In the genomic region with DNA sequence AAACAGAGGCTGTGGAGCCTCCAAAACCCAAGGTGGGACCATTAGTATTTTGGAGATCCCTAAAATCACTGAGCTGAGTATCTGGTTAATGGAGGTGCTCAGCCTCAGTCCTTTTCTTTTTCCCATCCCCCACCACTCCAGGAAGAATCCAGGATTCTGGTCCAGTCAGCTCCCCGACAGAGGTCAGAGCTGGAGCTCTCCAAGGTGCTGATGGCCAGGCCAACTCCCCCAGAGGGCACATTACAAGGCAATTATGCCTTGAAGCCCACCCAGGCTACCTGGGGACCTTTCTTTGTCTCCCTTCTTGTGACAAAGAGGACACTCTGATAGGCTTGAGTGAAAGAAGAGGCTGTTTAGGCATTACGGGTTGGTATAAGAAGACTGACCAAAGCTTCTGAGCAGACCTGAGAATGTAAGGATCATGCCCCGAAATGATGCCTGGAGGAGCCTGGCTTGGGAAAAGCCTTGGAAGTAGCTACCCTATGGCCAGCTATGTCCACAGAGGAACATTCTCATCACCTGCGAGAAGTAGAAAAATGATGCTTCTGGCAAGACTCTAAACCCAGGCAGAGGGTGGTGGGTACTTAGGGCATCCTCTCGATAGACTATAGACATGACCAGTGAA, we compare ENCODE assay signal across 19 cellular contexts.
DNase-seq lines count a peak whose midpoint lies in the region; ATAC-seq, FAIRE-seq and TF ChIP-seq lines count a peak whose summit lies in the region.
"Had no signal": no experiment of that assay in that cellular context is flagged by ENCODE, and none has a peak within 500 bp of the region (broad histone marks: within the 10 kb centered on the region; RNA-seq: fewer than 3 reads in every experiment).

No MANE protein-coding gene starts in this region.

- no peak overlapping the region for H3K4me3 Mint-ChIP-seq in stimulated activated naive CD8-positive, alpha-beta T cell treated with anti-CD3 and anti-CD28 coated beads, Interleukin-15, amount 100 ng/mL, for 72 hours
- H3K4me3 Mint-ChIP-seq: naive B cell; stimulated activated memory B cell treated with anti-CD40 and anti-IgM and Interleukin-4, amounts not matched to agents 10 μg/mL and 1 μg/mL and 100 μg/mL, for 72 hours; T-cell had no signal

- no peak for TF ChIP-seq CTCF in foreskin keratinocyte (conservative IDR thresholded peaks at IDR 0.05)

- no peaks in the 10 kb centered on the region for H3K4me1 Mint-ChIP-seq in stimulated activated naive CD8-positive, alpha-beta T cell treated with anti-CD3 and anti-CD28 coated beads, Interleukin-15, amount 100 ng/mL, for 72 hours
- H3K4me1 Mint-ChIP-seq: naive B cell; stimulated activated memory B cell treated with anti-CD40 and anti-IgM and Interleukin-4, amounts not matched to agents 10 μg/mL and 1 μg/mL and 100 μg/mL, for 72 hours; T-cell had no signal

- H3K9me3 Mint-ChIP-seq in stimulated activated naive CD8-positive, alpha-beta T cell treated with anti-CD3 and anti-CD28 coated beads, Interleukin-15, amount 100 ng/mL, for 72 hours = peaks cover 12 to 23% of the 10 kb centered on the region in 2 donors

- H3K27ac Mint-ChIP-seq in stimulated activated naive CD8-positive, alpha-beta T cell treated with anti-CD3 and anti-CD28 coated beads, Interleukin-15, amount 100 ng/mL, for 72 hours = no peak overlapping the region
- H3K27ac Mint-ChIP-seq: activated T-helper 2 cell treated with anti-CD3 and anti-CD28 coated beads, Interferon-gamma antibody, Interleukin-2, Interleukin-4, amounts not matched to agents 10 μg/mL and 5 μg/mL and 100 μg/mL, durations not matched to agents 14 hours and 24 hours and 36 hours; naive B cell; stimulated activated memory B cell treated with anti-CD40 and anti-IgM and Interleukin-4, amounts not matched to agents 10 μg/mL and 1 μg/mL and 100 μg/mL, for 72 hours; T-cell had no signal

- ATAC-seq in stimulated activated naive CD8-positive, alpha-beta T cell treated with anti-CD3 and anti-CD28 coated beads, Interleukin-15, Interleukin-2, amounts not matched to agents 100 U/mL and 50 U/mL, for 24 hours = no peak
- no peak for ATAC-seq in stimulated activated naive CD8-positive, alpha-beta T cell treated with anti-CD3 and anti-CD28 coated beads, Interleukin-15, amount 100 ng/mL, for 72 hours
- ATAC-seq in foreskin keratinocyte = peak; percentile 33
- no peak for ATAC-seq in HG02840 (IDR thresholded peaks at IDR 0.05; ENCODE audit: low FRiP score, unreplicated experiment)
- no peak for ATAC-seq in HG03045 (IDR thresholded peaks at IDR 0.05; ENCODE audit: unreplicated experiment)
- ATAC-seq: gastroesophageal sphincter; stimulated activated memory B cell treated with anti-CD40 and anti-IgM and Interleukin-4, amounts not matched to agents 10 μg/mL and 1 μg/mL and 100 μg/mL, for 72 hours; T-cell had no signal

- no peak for FAIRE-seq in urothelium cell line (lab: Jason Lieb, UNC)

- H3K27me3 ChIP-seq in foreskin keratinocyte = no peaks in the 10 kb centered on the region
- H3K27me3 ChIP-seq: right atrium auricular region had no signal

- DNase-seq in stimulated activated naive CD8-positive, alpha-beta T cell treated with anti-CD3 and anti-CD28 coated beads, Interleukin-15, Interleukin-2, amounts not matched to agents 100 U/mL and 50 U/mL, for 24 hours = peak; percentile 7
- no peak for DNase-seq in stimulated activated naive CD8-positive, alpha-beta T cell treated with anti-CD3 and anti-CD28 coated beads, Interleukin-15, amount 100 ng/mL, for 72 hours
- no peak for DNase-seq in foreskin keratinocyte
- DNase-seq in urothelium cell line (ENCODE audit: low spot score) = peak; percentile 61
- no peak for DNase-seq in NCI-H345 treated with DMSO at 0.1 percent for 48 hours (lab: John Stamatoyannopoulos, UW; ENCODE audit: unreplicated experiment)
- DNase-seq: activated CD4-positive, alpha-beta T cell treated with anti-CD3 and anti-CD28 coated beads for 48 hours; effector CD8-positive, alpha-beta T cell; kidney glomerular epithelial cell; naive B cell; NCI-H2107; stimulated activated CD4-positive, alpha-beta T cell treated with anti-CD3 and anti-CD28 coated beads, Interleukin-4, amount 100 ng/mL, for 4 hours; T-cell had no signal

- no peak overlapping the region for H3K27ac ChIP-seq in foreskin keratinocyte
- H3K27ac ChIP-seq: gastroesophageal sphincter, right atrium auricular region had no signal

- peaks cover 28% of the 10 kb centered on the region for H3K27me3 Mint-ChIP-seq in stimulated activated naive CD8-positive, alpha-beta T cell treated with anti-CD3 and anti-CD28 coated beads, Interleukin-15, amount 100 ng/mL, for 72 hours

- no peaks in the 10 kb centered on the region for H3K4me1 ChIP-seq in foreskin keratinocyte
- H3K4me1 ChIP-seq: right atrium auricular region had no signal

TF ChIP-seq in PFSK-1, 5 proteins besides CTCF, POLR2A, EP300 and RAD21:
- no peak for TF ChIP-seq POLR2AphosphoS5 (IDR thresholded peaks at IDR 0.05; ENCODE audit: low read depth, low read length)
- TF ChIP-seq, protein P1, sequence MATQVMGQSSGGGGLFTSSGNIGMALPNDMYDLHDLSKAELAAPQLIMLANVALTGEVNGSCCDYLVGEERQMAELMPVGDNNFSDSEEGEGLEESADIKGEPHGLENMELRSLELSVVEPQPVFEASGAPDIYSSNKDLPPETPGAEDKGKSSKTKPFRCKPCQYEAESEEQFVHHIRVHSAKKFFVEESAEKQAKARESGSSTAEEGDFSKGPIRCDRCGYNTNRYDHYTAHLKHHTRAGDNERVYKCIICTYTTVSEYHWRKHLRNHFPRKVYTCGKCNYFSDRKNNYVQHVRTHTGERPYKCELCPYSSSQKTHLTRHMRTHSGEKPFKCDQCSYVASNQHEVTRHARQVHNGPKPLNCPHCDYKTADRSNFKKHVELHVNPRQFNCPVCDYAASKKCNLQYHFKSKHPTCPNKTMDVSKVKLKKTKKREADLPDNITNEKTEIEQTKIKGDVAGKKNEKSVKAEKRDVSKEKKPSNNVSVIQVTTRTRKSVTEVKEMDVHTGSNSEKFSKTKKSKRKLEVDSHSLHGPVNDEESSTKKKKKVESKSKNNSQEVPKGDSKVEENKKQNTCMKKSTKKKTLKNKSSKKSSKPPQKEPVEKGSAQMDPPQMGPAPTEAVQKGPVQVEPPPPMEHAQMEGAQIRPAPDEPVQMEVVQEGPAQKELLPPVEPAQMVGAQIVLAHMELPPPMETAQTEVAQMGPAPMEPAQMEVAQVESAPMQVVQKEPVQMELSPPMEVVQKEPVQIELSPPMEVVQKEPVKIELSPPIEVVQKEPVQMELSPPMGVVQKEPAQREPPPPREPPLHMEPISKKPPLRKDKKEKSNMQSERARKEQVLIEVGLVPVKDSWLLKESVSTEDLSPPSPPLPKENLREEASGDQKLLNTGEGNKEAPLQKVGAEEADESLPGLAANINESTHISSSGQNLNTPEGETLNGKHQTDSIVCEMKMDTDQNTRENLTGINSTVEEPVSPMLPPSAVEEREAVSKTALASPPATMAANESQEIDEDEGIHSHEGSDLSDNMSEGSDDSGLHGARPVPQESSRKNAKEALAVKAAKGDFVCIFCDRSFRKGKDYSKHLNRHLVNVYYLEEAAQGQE (IDR thresholded peaks at IDR 0.05; ENCODE audit: insufficient read depth in 1 of 2, low read depth in 2 of 2, low read length in 2 of 2) = peak; percentile 89 to 96

Comparison
In these comparisons a context has a peak if more than half of its experiments do, and no peak if none do; other contexts are left out.
1. DNase-seq: peak in stimulated activated naive CD8-positive, alpha-beta T cell treated with anti-CD3 and anti-CD28 coated beads, Interleukin-15, Interleukin-2, amounts not matched to agents 100 U/mL and 50 U/mL, for 24 hours (single experiment) and urothelium cell line (single experiment); none in stimulated activated naive CD8-positive, alpha-beta T cell treated with anti-CD3 and anti-CD28 coated beads, Interleukin-15, amount 100 ng/mL, for 72 hours (0 of 2), foreskin keratinocyte (0 of 2) and NCI-H345 treated with DMSO at 0.1 percent for 48 hours (single experiment).